2 cellular contexts compared by ENCODE assay signal in genomic region chrX:72130156-72130761, GRCh38.
TF ChIP-seq lines count a peak whose summit lies in the region.

No MANE protein-coding gene starts in this region.

TF ChIP-seq in endothelial cell of umbilical vein, 7 proteins besides CTCF, POLR2A, EP300 and RAD21:
- TF ChIP-seq MAX (IDR thresholded peaks at IDR 0.05; ENCODE audit: insufficient read depth, insufficient read length): no peak
- TF ChIP-seq FOS (IDR thresholded peaks at IDR 0.05; ENCODE audit: borderline replicate concordance, insufficient read depth, low read length): no peak
- TF ChIP-seq POLR2AphosphoS5 (IDR thresholded peaks at IDR 0.05; ENCODE audit: insufficient read depth, low read depth, low read length): no peak
- no peak for TF ChIP-seq MYC (IDR thresholded peaks at IDR 0.05; ENCODE audit: low read depth, low read length)
- no peak for TF ChIP-seq JUN (IDR thresholded peaks at IDR 0.05; ENCODE audit: borderline replicate concordance, insufficient read depth, insufficient read length, low read depth)
- no peak for TF ChIP-seq EZH2 (IDR thresholded peaks at IDR 0.05; ENCODE audit: borderline replicate concordance, low read depth, low read length, severe bottlenecking)
- TF ChIP-seq GATA2 (IDR thresholded peaks at IDR 0.05; ENCODE audit: insufficient read depth, insufficient read length, low read depth, low read length): no peak

TF ChIP-seq in neural cell, 6 proteins besides CTCF, POLR2A, EP300 and RAD21:
- TF ChIP-seq EZH2 (IDR thresholded peaks at IDR 0.05; ENCODE audit: borderline replicate concordance, insufficient read depth, low read length, poor library complexity, severe bottlenecking) (no peak), REST (IDR thresholded peaks at IDR 0.05; ENCODE audit: borderline replicate concordance) (no peak), TAF1 (IDR thresholded peaks at IDR 0.05; ENCODE audit: low read depth) (no peak), SMC3 (conservative IDR thresholded peaks at IDR 0.05; ENCODE audit: poor library complexity) (no peak), POLR2AphosphoS5 (IDR thresholded peaks at IDR 0.05) (no peak), MXI1 (conservative IDR thresholded peaks at IDR 0.05; ENCODE audit: poor library complexity, severe bottlenecking) (no peak)
